8 cellular contexts compared by ENCODE assay signal in genomic region chr10:102641398-102641797, GRCh38. TPM values are rescaled to one million over a fixed set of nuclear protein-coding genes. Genes with fewer than 3 reads are reported as not detected.
A peak's percentile ranks its signal among the peaks of the same experiment; 100 is the strongest.
DNase-seq lines count a peak whose midpoint lies in the region; ATAC-seq, FAIRE-seq and TF ChIP-seq lines count a peak whose summit lies in the region.

No MANE protein-coding gene starts in this region.

- H3K27me3 ChIP-seq in keratinocyte (ENCODE audit: control insufficient read depth, extremely low read depth, insufficient read depth, low read length) = no peaks in the 10 kb centered on the region
- H3K27me3 ChIP-seq in thymus (ENCODE audit: control insufficient read depth, insufficient read depth) = no peaks in the 10 kb centered on the region

- H3K36me3 Mint-ChIP-seq in activated CD8-positive, alpha-beta memory T cell treated with anti-CD3 and anti-CD28 coated beads, Interleukin-2, amount 10 ng/mL, durations not matched to agents 7 days and 5 days = peaks cover 11% of the 10 kb centered on the region
- H3K36me3 Mint-ChIP-seq in activated CD8-positive, alpha-beta T cell treated with anti-CD3 and anti-CD28 coated beads for 36 hours (ENCODE audit: low read depth) = peaks cover 13% of the 10 kb centered on the region

- peak overlapping the region; percentile 90 for H3K4me3 Mint-ChIP-seq in activated CD8-positive, alpha-beta memory T cell treated with anti-CD3 and anti-CD28 coated beads, Interleukin-2, amount 10 ng/mL, durations not matched to agents 7 days and 5 days
- peak overlapping the region; percentile 79 for H3K4me3 Mint-ChIP-seq in activated CD8-positive, alpha-beta T cell treated with anti-CD3 and anti-CD28 coated beads for 36 hours

- H3K9me3 ChIP-seq in keratinocyte (ENCODE audit: control insufficient read depth, low read depth, low read length) = no peaks in the 10 kb centered on the region
- no peaks in the 10 kb centered on the region for H3K9me3 ChIP-seq in thymus (ENCODE audit: control insufficient read depth)

- no peaks in the 10 kb centered on the region for H3K9me1 ChIP-seq in keratinocyte (ENCODE audit: control insufficient read depth, extremely low read depth, insufficient read depth, low read length)

- no peak for DNase-seq in activated CD8-positive, alpha-beta memory T cell treated with anti-CD3 and anti-CD28 coated beads, Interleukin-2, amount 10 ng/mL, durations not matched to agents 7 days and 5 days
- no peak for DNase-seq in activated CD8-positive, alpha-beta memory T cell treated with anti-CD3 and anti-CD28 coated beads for 24 hours
- no peak for DNase-seq in activated CD8-positive, alpha-beta T cell treated with anti-CD3 and anti-CD28 coated beads for 36 hours
- DNase-seq in keratinocyte (ENCODE audit: low read depth, low spot score) = no peak
- DNase-seq in NCI-H82 (lab: John Stamatoyannopoulos, UW) = no peak
- DNase-seq in foreskin melanocyte = no peak
- no peak for DNase-seq in activated CD4-positive, CD25-positive, alpha-beta regulatory T cell (lab: John Stamatoyannopoulos, UW)

- TF ChIP-seq CTCF in activated CD8-positive, alpha-beta T cell treated with anti-CD3 and anti-CD28 coated beads for 36 hours (IDR thresholded peaks at IDR 0.05) = no peak
- TF ChIP-seq CTCF in keratinocyte (optimal IDR thresholded peaks at IDR 0.05 in 1 of 3, IDR thresholded peaks at IDR 0.05 in 1 of 3, conservative IDR thresholded peaks at IDR 0.05 in 1 of 3; ENCODE audit: extremely low read depth in 1 of 3, insufficient read depth in 2 of 3, low read length in 3 of 3) = no peak

- H3K9me3 Mint-ChIP-seq in activated CD8-positive, alpha-beta memory T cell treated with anti-CD3 and anti-CD28 coated beads, Interleukin-2, amount 10 ng/mL, durations not matched to agents 7 days and 5 days (ENCODE audit: low read depth) = no peaks in the 10 kb centered on the region
- H3K9me3 Mint-ChIP-seq in activated CD8-positive, alpha-beta T cell treated with anti-CD3 and anti-CD28 coated beads for 36 hours = no peaks in the 10 kb centered on the region

- H3K27me3 Mint-ChIP-seq in activated CD8-positive, alpha-beta memory T cell treated with anti-CD3 and anti-CD28 coated beads, Interleukin-2, amount 10 ng/mL, durations not matched to agents 7 days and 5 days = no peaks in the 10 kb centered on the region
- H3K27me3 Mint-ChIP-seq in activated CD8-positive, alpha-beta T cell treated with anti-CD3 and anti-CD28 coated beads for 36 hours = no peaks in the 10 kb centered on the region

- POLR2A ChIA-PET in activated CD8-positive, alpha-beta T cell treated with anti-CD3 and anti-CD28 coated beads for 36 hours (lab: Charles Lee) = interaction anchor here (0.9 to 4.5 kb wide), 3 partner anchors 9 to 190 kb away, joined by 3 to 35 read pairs (median 4); partner anchors contain the start of gene C10orf95

- peak overlapping the region; percentile 90 for H3K9ac ChIP-seq in keratinocyte (ENCODE audit: control insufficient read depth, extremely low read depth, insufficient read depth, low read length)

- intact Hi-C loops in activated CD8-positive, alpha-beta T cell treated with anti-CD3 and anti-CD28 coated beads for 36 hours (cut with micrococcal nuclease) = no loop called here

- dilution Hi-C loops in keratinocyte (cut with MboI; ENCODE audit: extremely low pct_ligation_motif_present, low sequenced_read_pairs) = no loop called here

- H3K27ac ChIP-seq in keratinocyte (ENCODE audit: control insufficient read depth, insufficient read depth, low read length) = peak overlapping the region; percentile 91
- no peak overlapping the region for H3K27ac ChIP-seq in thymus (ENCODE audit: low read depth)

- H3K4me3 ChIP-seq in keratinocyte (ENCODE audit: control insufficient read depth in 2 of 3, extremely low read depth in 1 of 3, insufficient read depth in 2 of 3, low read depth in 1 of 3, low read length in 3 of 3) = peak overlapping the region in 2 of 3 experiments; percentile 65 to 84
- peak overlapping the region; percentile 87 for H3K4me3 ChIP-seq in thymus (ENCODE audit: low read length)

- H2AFZ ChIP-seq in keratinocyte (ENCODE audit: control insufficient read depth, low read length) = peak overlapping the region; percentile 98

- FAIRE-seq in keratinocyte (lab: Jason Lieb, UNC) = no peak

- H3K79me2 ChIP-seq in keratinocyte (ENCODE audit: control insufficient read depth, insufficient read depth, low read length) = peaks cover 18% of the 10 kb centered on the region

- H3K36me3 ChIP-seq in keratinocyte (ENCODE audit: control insufficient read depth in 2 of 2, extremely low read depth in 1 of 2, insufficient read depth in 2 of 2, low read length in 2 of 2) (no peaks in the 10 kb centered on the region), thymus (ENCODE audit: control insufficient read depth, insufficient read depth) (no peaks in the 10 kb centered on the region)

- ATAC-seq in activated CD8-positive, alpha-beta memory T cell treated with anti-CD3 and anti-CD28 coated beads, Interleukin-2, amount 10 ng/mL, durations not matched to agents 7 days and 5 days = no peak
- ATAC-seq in activated CD8-positive, alpha-beta T cell treated with anti-CD3 and anti-CD28 coated beads for 36 hours = no peak

- H3K4me2 ChIP-seq in keratinocyte (ENCODE audit: control insufficient read depth, extremely low read depth, insufficient read depth, low read depth, low read length) = peak overlapping the region; percentile 90

- no peaks in the 10 kb centered on the region for H4K20me1 ChIP-seq in keratinocyte (ENCODE audit: control insufficient read depth, extremely low read depth, insufficient read depth, low read length)

- H3K27ac Mint-ChIP-seq in activated CD8-positive, alpha-beta memory T cell treated with anti-CD3 and anti-CD28 coated beads, Interleukin-2, amount 10 ng/mL, durations not matched to agents 7 days and 5 days = peak overlapping the region; percentile 90
- peak overlapping the region; percentile 91 for H3K27ac Mint-ChIP-seq in activated CD8-positive, alpha-beta T cell treated with anti-CD3 and anti-CD28 coated beads for 36 hours

- peaks cover 12% of the 10 kb centered on the region for H3K4me1 Mint-ChIP-seq in activated CD8-positive, alpha-beta memory T cell treated with anti-CD3 and anti-CD28 coated beads, Interleukin-2, amount 10 ng/mL, durations not matched to agents 7 days and 5 days
- H3K4me1 Mint-ChIP-seq in activated CD8-positive, alpha-beta T cell treated with anti-CD3 and anti-CD28 coated beads for 36 hours (ENCODE audit: low read depth) = peaks cover 14% of the 10 kb centered on the region

- CTCF ChIA-PET in activated CD8-positive, alpha-beta memory T cell treated with anti-CD3 and anti-CD28 coated beads, Interleukin-2, amount 10 ng/mL, durations not matched to agents 7 days and 5 days (lab: Charles Lee) = interaction anchor here (0.9 to 1.1 kb wide), 2 partner anchors 33 to 139 kb away, joined by 3 to 4 read pairs; partner anchors contain the start of gene ACTR1A
- CTCF ChIA-PET in activated CD8-positive, alpha-beta T cell treated with anti-CD3 and anti-CD28 coated beads for 36 hours (lab: Charles Lee) = interaction anchor here (1.8 kb wide), 1 partner anchor 73 kb away, joined by 6 read pairs; the partner anchor contains the start of genes ARL3 and SFXN2

- H3K4me1 ChIP-seq in keratinocyte (ENCODE audit: control insufficient read depth, extremely low read depth, insufficient read depth, low read length) (peaks cover 11% of the 10 kb centered on the region), thymus (ENCODE audit: control insufficient read depth, insufficient read depth, low read length) (peaks cover 5% of the 10 kb centered on the region)

- 67% methylated on average over 7 of the region's 7 CpGs for WGBS in thymus

RNA-seq across cellular contexts. Expression of gene TRIM8, which starts 2.9 kb away (rescaled TPM):
- total RNA-seq in activated CD8-positive, alpha-beta memory T cell treated with anti-CD3 and anti-CD28 coated beads, Interleukin-2, amount 10 ng/mL, durations not matched to agents 7 days and 5 days = 10 to 100 TPM; 58.7 to 86.9 TPM
- 10 to 100 TPM; 39.5 to 39.8 TPM for total RNA-seq in activated CD8-positive, alpha-beta T cell treated with anti-CD3 and anti-CD28 coated beads for 36 hours
- polyA plus RNA-seq in keratinocyte (16.9 to 45.1 TPM (median 24.8 TPM) in 3 replicates), thymus (65.5 TPM)
- polyA plus RNA-seq in keratinocyte (2011; ENCODE audit: low read depth) = 38.5 TPM
- polyA plus RNA-seq in keratinocyte (2011; cell fraction: cytosol; rRNA removed) = 23.0 and 34.3 TPM in 2 replicates
- 30.9 and 34.4 TPM in 2 replicates for polyA plus RNA-seq in keratinocyte (2011; cell fraction: nucleus; rRNA removed)
- 39.4 and 51.3 TPM in 2 replicates for polyA plus RNA-seq in keratinocyte (2012; ENCODE audit: low replicate concordance)
- 15.2 to 53.0 TPM (median 16.7 TPM) in 3 replicates for polyA minus RNA-seq in keratinocyte
- polyA minus RNA-seq in keratinocyte (2011; cell fraction: cytosol; rRNA and poly(A)+ RNA removed) = 36.4 TPM
- 22.9 and 24.1 TPM in 2 replicates for polyA minus RNA-seq in keratinocyte (2011; cell fraction: nucleus; rRNA and poly(A)+ RNA removed)
